Comparison of ENCODE assay signal across 17 cellular contexts in the genomic region with DNA sequence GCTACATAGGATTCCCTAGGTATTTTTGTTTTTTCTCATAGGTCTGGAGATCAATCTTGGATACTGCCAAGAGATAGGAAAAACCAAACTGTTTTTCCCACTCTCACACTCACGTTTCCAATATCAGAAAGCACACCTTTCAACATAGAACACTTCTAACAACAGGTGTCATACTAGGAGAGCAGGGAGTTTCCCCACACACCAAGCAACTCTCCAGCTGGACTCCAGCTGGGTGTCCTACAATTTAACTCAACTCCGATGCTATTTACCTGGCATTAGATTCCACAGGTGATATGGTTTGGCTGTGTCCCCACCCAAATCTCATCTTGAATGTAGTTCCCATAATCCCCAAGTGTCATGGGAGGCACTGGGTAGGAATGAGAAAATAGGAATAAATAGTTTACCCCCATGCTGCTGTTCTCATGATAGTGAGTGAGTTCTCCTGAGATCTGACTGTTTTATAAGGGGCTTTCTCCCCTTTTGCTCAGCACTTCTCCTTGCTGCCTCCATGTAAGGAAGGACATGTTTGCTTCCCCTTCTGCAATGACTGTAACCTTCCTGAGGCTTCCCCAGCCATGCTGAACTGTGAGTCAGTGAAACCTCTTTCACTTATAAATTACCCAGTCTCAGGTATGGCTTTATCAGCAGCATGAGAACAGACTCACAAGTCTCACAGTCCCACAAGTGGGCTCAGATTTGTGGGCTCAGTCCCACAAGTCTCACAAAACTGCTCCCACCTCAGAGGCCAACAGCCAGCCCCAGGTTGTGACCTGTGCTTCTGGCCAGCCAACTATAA.
DNase-seq lines count a peak whose midpoint lies in the region; ATAC-seq and TF ChIP-seq lines count a peak whose summit lies in the region.
"Had no signal": no experiment of that assay in that cellular context is flagged by ENCODE, and none has a peak within 500 bp of the region (broad histone marks: within the 10 kb centered on the region; RNA-seq: fewer than 3 reads in every experiment).

No MANE protein-coding gene starts in this region.

- H2AK9ac ChIP-seq in IMR-90 (replicated peaks; ENCODE audit: low read depth, low read length, poor library complexity), result no peak overlapping the region

- 0 out of 2 replicates have a peak overlapping the region, but pooled peaks have one; percentile 39 for H3K14ac ChIP-seq in IMR-90 (replicated peaks; ENCODE audit: low read depth, low read length)

- H2BK5ac ChIP-seq in IMR-90 (ENCODE audit: low read depth, low read length, poor library complexity, severe bottlenecking), result no peak overlapping the region

- no peak overlapping the region for H3K9ac ChIP-seq in IMR-90 (ENCODE audit: low read depth, low read length)
- H3K9ac ChIP-seq: BLaER1 had no signal

- in situ Hi-C loops in IMR-90 (cut with MboI; ENCODE audit: low sequenced_read_pairs), result no loop called here

- 83% methylated on average over 1 of the region's 2 CpGs; no CpG with 5 or more reads in 1 of the 2 experiments for WGBS in IMR-90 (ENCODE audit: extremely low coverage in 2 of 2, insufficient read length in 1 of 2), 2 experiments

- H2AK5ac ChIP-seq in IMR-90 (ENCODE audit: low read depth, low read length), result no peak overlapping the region; the same call in 1 of the 2 replicates

- H2BK20ac ChIP-seq in IMR-90 (ENCODE audit: low read depth, low read length), result peak overlapping the region; percentile 51; the same call in 1 of the 2 replicates

- peak overlapping the region; percentile 38; the same call in 1 of the 2 replicates for H3K27ac Mint-ChIP-seq in WTC11
- H3K27ac Mint-ChIP-seq: CD4-positive, alpha-beta memory T cell had no signal

- H3K4ac ChIP-seq in IMR-90 (ENCODE audit: low read depth, low read length), result peak overlapping the region; percentile 63

- no peak for TF ChIP-seq CTCF in IMR-90 (conservative IDR thresholded peaks at IDR 0.05; ENCODE audit: low read depth, low read length)
- TF ChIP-seq CTCF in WTC11 (IDR thresholded peaks at IDR 0.05), result no peak
- TF ChIP-seq CTCF in GM20000 (IDR thresholded peaks at IDR 0.05; ENCODE audit: extremely low read depth, missing control alignments), result no peak

- H3K9me1 ChIP-seq in IMR-90 (ENCODE audit: insufficient read depth, low read length), result peaks cover 6% of the 10 kb centered on the region

- peak overlapping the region; percentile 27; the same call in 1 of the 2 replicates for H4K91ac ChIP-seq in IMR-90 (ENCODE audit: insufficient read depth, low read depth, low read length)

- H3K56ac ChIP-seq in IMR-90 (ENCODE audit: extremely low read depth, insufficient read depth, low read length), result no peak overlapping the region

- H3K27ac ChIP-seq in IMR-90 (ENCODE audit: insufficient read depth, low read length), result no peak overlapping the region
- H3K27ac ChIP-seq: BLaER1 had no signal

- H2BK15ac ChIP-seq in IMR-90 (ENCODE audit: low read depth, low read length), result peak overlapping the region; percentile 57

- no peak for ATAC-seq in IMR-90 (ENCODE audit: low read depth)
- ATAC-seq in WTC11, result no peak
- no peak for ATAC-seq in GM19035 (IDR thresholded peaks at IDR 0.05; ENCODE audit: unreplicated experiment)

- H3K4me3 ChIP-seq in IMR-90 (ENCODE audit: insufficient read depth, low read depth, low read length), result no peak overlapping the region
- H3K4me3 ChIP-seq: BLaER1, HAP-1 had no signal

- H4K20me1 ChIP-seq in IMR-90 (ENCODE audit: insufficient read depth, low read length), result no peaks in the 10 kb centered on the region
- H4K20me1 ChIP-seq: BLaER1 had no signal

- no peak overlapping the region for H2AFZ ChIP-seq in IMR-90 (replicated peaks; ENCODE audit: low read length, poor library complexity)

- BruUV-seq in IMR-90 (replicated peaks; lab: Mats Ljungman, UMichigan), result no TSS peak

- dilution Hi-C loops in IMR-90 (cut with HindIII; ENCODE audit: low sequenced_read_pairs, unreplicated experiment), result no loop called here

- no peaks in the 10 kb centered on the region for H3K27me3 ChIP-seq in IMR-90 (ENCODE audit: control insufficient read depth, insufficient read depth, low read length)
- H3K27me3 ChIP-seq: BLaER1 had no signal

- H3K27me3 Mint-ChIP-seq in WTC11 (ENCODE audit: low read depth), result no peaks in the 10 kb centered on the region; the same call in 1 of the 2 replicates

- no peak overlapping the region for H3K4me3 Mint-ChIP-seq in WTC11
- H3K4me3 Mint-ChIP-seq: CD14-positive monocyte; CD4-positive, alpha-beta memory T cell had no signal

- intact Hi-C loops in IMR-90 (cut with micrococcal nuclease), result no loop called here

- H4K5ac ChIP-seq in IMR-90 (ENCODE audit: low read depth, low read length), result peak overlapping the region; percentile 44; the same call in 1 of the 2 replicates

- no peak for TF ChIP-seq RAD21 in IMR-90 (IDR thresholded peaks at IDR 0.05; ENCODE audit: low read length)

- peaks cover 6% of the 10 kb centered on the region; the same call in 1 of the 2 replicates for H3K9me3 Mint-ChIP-seq in WTC11

- H2BK120ac ChIP-seq in IMR-90 (ENCODE audit: low read depth, low read length), result peak overlapping the region; percentile 55

- no peak overlapping the region for H3K4me2 ChIP-seq in IMR-90 (ENCODE audit: low read depth, low read length)
- H3K4me2 ChIP-seq: BLaER1 had no signal

- DNase-seq in DMS53 (lab: John Stamatoyannopoulos, UW), result peak; percentile 67
- no peak for DNase-seq in IMR-90
- DNase-seq in WTC11 (ENCODE audit: low spot score), result no peak
- peak; percentile 64 for DNase-seq in kidney tubule cell (ENCODE audit: low spot score)
- no peak for DNase-seq in NCI-H1048 (lab: John Stamatoyannopoulos, UW)
- no peak for DNase-seq in GM20000 (ENCODE audit: low spot score)
- no peak for DNase-seq in activated effector memory CD4-positive, alpha-beta T cell treated with anti-CD3 and anti-CD28 coated beads, Interleukin-2, amount 50 U/mL, for 16 hours
- DNase-seq: 8988T; CD4-positive, alpha-beta memory T cell; DMS 273 treated with DMSO at 0.1 percent for 48 hours; DMS79; GDM1; GOT3 had no signal

- peaks cover 0 to 6% of the 10 kb centered on the region in 2 experiments; a peak in 1 of 4 replicates for H3K79me1 ChIP-seq in IMR-90 (ENCODE audit: low read depth in 1 of 2, low read length in 2 of 2)

- peak overlapping the region; percentile 46 for H3K18ac ChIP-seq in IMR-90 (ENCODE audit: low read depth, low read length)

- peaks cover 7% of the 10 kb centered on the region for H3K4me1 ChIP-seq in IMR-90 (ENCODE audit: control insufficient read depth, insufficient read depth, low read length)
- H3K4me1 ChIP-seq: BLaER1, HAP-1 had no signal

- H3K36me3 ChIP-seq in IMR-90 (ENCODE audit: control insufficient read depth, insufficient read depth, low read length), result no peaks in the 10 kb centered on the region
- H3K36me3 ChIP-seq: BLaER1, HAP-1 had no signal

- peak overlapping the region in 1 of 2 experiments; percentile 25; a peak in 1 of 4 replicates for H4K8ac ChIP-seq in IMR-90 (ENCODE audit: low read depth in 2 of 2, low read length in 2 of 2)

- peaks cover 12% of the 10 kb centered on the region for H3K4me1 Mint-ChIP-seq in WTC11
- H3K4me1 Mint-ChIP-seq: CD14-positive monocyte; CD4-positive, alpha-beta memory T cell had no signal

- CTCF ChIA-PET in IMR-90 (lab: Yijun Ruan, JAX) (no interaction called here), WTC11 (lab: Charles Lee) (no interaction called here)

- H3K23ac ChIP-seq in IMR-90 (ENCODE audit: low read depth, low read length), result no peak overlapping the region

- no peaks in the 10 kb centered on the region for H3K9me3 ChIP-seq in IMR-90 (ENCODE audit: control insufficient read depth, insufficient read depth, low read length)
- H3K9me3 ChIP-seq: BLaER1, HAP-1 had no signal

- POLR2A ChIA-PET in IMR-90 (lab: Charles Lee; ENCODE audit: unreplicated experiment), result no interaction called here
- POLR2A ChIA-PET in WTC11 (lab: Charles Lee), result no interaction called here

- no peaks in the 10 kb centered on the region for H3K36me3 Mint-ChIP-seq in WTC11
- H3K36me3 Mint-ChIP-seq: CD14-positive monocyte; CD4-positive, alpha-beta memory T cell had no signal

- TF ChIP-seq POLR2A in IMR-90 (IDR thresholded peaks at IDR 0.05; ENCODE audit: low read depth, low read length), result no peak

TF ChIP-seq in IMR-90, 13 proteins besides CTCF, POLR2A, EP300 and RAD21 (continues in another document):
- TF ChIP-seq, protein P1, sequence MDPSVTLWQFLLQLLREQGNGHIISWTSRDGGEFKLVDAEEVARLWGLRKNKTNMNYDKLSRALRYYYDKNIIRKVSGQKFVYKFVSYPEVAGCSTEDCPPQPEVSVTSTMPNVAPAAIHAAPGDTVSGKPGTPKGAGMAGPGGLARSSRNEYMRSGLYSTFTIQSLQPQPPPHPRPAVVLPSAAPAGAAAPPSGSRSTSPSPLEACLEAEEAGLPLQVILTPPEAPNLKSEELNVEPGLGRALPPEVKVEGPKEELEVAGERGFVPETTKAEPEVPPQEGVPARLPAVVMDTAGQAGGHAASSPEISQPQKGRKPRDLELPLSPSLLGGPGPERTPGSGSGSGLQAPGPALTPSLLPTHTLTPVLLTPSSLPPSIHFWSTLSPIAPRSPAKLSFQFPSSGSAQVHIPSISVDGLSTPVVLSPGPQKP (IDR thresholded peaks at IDR 0.05; ENCODE audit: borderline replicate concordance, low read depth, low read length), result no peak
- TF ChIP-seq SMC3 (IDR thresholded peaks at IDR 0.05; ENCODE audit: low read depth, low read length) (no peak), MAZ (IDR thresholded peaks at IDR 0.05; ENCODE audit: borderline replicate concordance, low read depth, low read length) (no peak), MXI1 (IDR thresholded peaks at IDR 0.05; ENCODE audit: borderline replicate concordance, low read depth, low read length) (no peak), CHD1 (IDR thresholded peaks at IDR 0.05; ENCODE audit: low read depth, low read length) (no peak), NFE2L2 (IDR thresholded peaks at IDR 0.05; ENCODE audit: low read depth, low read length) (no peak)

TF ChIP-seq in WTC11, 78 proteins besides CTCF, POLR2A, EP300 and RAD21 (continues in another document):
- TF ChIP-seq SP1 (CRISPR knock-in tag; conservative IDR thresholded peaks at IDR 0.05) (no peak), GRHL2 (CRISPR knock-in tag; IDR thresholded peaks at IDR 0.05; ENCODE audit: insufficient replicate concordance, severe bottlenecking) (no peak)
- TF ChIP-seq, protein P2, sequence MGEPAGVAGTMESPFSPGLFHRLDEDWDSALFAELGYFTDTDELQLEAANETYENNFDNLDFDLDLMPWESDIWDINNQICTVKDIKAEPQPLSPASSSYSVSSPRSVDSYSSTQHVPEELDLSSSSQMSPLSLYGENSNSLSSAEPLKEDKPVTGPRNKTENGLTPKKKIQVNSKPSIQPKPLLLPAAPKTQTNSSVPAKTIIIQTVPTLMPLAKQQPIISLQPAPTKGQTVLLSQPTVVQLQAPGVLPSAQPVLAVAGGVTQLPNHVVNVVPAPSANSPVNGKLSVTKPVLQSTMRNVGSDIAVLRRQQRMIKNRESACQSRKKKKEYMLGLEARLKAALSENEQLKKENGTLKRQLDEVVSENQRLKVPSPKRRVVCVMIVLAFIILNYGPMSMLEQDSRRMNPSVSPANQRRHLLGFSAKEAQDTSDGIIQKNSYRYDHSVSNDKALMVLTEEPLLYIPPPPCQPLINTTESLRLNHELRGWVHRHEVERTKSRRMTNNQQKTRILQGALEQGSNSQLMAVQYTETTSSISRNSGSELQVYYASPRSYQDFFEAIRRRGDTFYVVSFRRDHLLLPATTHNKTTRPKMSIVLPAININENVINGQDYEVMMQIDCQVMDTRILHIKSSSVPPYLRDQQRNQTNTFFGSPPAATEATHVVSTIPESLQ (CRISPR knock-in tag; IDR thresholded peaks at IDR 0.05), result no peak

Comparison
In these comparisons a context has a peak if more than half of its experiments do, and no peak if none do; other contexts are left out.
1. DNase-seq: peak in DMS53 (single experiment) and kidney tubule cell (single experiment); none in IMR-90 (single experiment), WTC11 (single experiment), NCI-H1048 (single experiment), GM20000 (single experiment) and activated effector memory CD4-positive, alpha-beta T cell treated with anti-CD3 and anti-CD28 coated beads, Interleukin-2, amount 50 U/mL, for 16 hours (single experiment).